1 cellular context compared by ENCODE assay signal in genomic region chr4:119098306-119098705, GRCh38.
TF ChIP-seq lines count a peak whose summit lies in the region.

No MANE protein-coding gene starts in this region.

TF ChIP-seq in A549, 52 proteins besides CTCF, POLR2A, EP300 and RAD21 (continued from another document):
- no peak for TF ChIP-seq USF2 (IDR thresholded peaks at IDR 0.05)
- no peak for TF ChIP-seq NPAS2 (CRISPR knock-in tag; IDR thresholded peaks at IDR 0.05; ENCODE audit: borderline replicate concordance)
- no peak for TF ChIP-seq PHF8 (IDR thresholded peaks at IDR 0.05; ENCODE audit: borderline replicate concordance, low read depth)
- no peak for TF ChIP-seq SMC3 (IDR thresholded peaks at IDR 0.05)
- no peak for TF ChIP-seq HOXB5 (CRISPR knock-in tag; IDR thresholded peaks at IDR 0.05)
- TF ChIP-seq HDAC2 (IDR thresholded peaks at IDR 0.05), result no peak
- no peak for TF ChIP-seq ESRRA (IDR thresholded peaks at IDR 0.05; ENCODE audit: borderline replicate concordance, low read length)
- TF ChIP-seq HEYL (CRISPR knock-in tag; IDR thresholded peaks at IDR 0.05), result no peak
- TF ChIP-seq JUNB (IDR thresholded peaks at IDR 0.05), result no peak
- TF ChIP-seq, protein P1, sequence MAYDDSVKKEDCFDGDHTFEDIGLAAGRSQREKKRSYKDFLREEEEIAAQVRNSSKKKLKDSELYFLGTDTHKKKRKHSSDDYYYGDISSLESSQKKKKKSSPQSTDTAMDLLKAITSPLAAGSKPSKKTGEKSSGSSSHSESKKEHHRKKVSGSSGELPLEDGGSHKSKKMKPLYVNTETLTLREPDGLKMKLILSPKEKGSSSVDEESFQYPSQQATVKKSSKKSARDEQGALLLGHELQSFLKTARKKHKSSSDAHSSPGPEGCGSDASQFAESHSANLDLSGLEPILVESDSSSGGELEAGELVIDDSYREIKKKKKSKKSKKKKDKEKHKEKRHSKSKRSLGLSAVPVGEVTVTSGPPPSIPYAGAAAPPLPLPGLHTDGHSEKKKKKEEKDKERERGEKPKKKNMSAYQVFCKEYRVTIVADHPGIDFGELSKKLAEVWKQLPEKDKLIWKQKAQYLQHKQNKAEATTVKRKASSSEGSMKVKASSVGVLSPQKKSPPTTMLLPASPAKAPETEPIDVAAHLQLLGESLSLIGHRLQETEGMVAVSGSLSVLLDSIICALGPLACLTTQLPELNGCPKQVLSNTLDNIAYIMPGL (CRISPR knock-in tag; IDR thresholded peaks at IDR 0.05; ENCODE audit: borderline replicate concordance), result no peak
- TF ChIP-seq, protein P2, sequence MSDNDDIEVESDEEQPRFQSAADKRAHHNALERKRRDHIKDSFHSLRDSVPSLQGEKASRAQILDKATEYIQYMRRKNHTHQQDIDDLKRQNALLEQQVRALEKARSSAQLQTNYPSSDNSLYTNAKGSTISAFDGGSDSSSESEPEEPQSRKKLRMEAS (IDR thresholded peaks at IDR 0.05), result no peak
- no peak for TF ChIP-seq KDM5A (IDR thresholded peaks at IDR 0.05)
- no peak for TF ChIP-seq FOXS1 (CRISPR knock-in tag; IDR thresholded peaks at IDR 0.05)
- TF ChIP-seq HOXA7 (CRISPR knock-in tag; IDR thresholded peaks at IDR 0.05), result no peak
